8 cellular contexts compared by ENCODE assay signal in genomic region chr19:18388328-18389094, GRCh38. TPM values are rescaled to one million over a fixed set of nuclear protein-coding genes. Genes with fewer than 3 reads are reported as not detected.
DNase-seq lines count a peak whose midpoint lies in the region; ATAC-seq, FAIRE-seq and TF ChIP-seq lines count a peak whose summit lies in the region.

No MANE protein-coding gene starts in this region.

- H2BK120ac ChIP-seq in mesenchymal stem cell (ENCODE audit: low read depth, low read length), result peak overlapping the region; percentile 50

- peak overlapping the region; percentile 71 to 95 for H3K18ac ChIP-seq in mesenchymal stem cell (ENCODE audit: low read depth in 1 of 2, low read length in 2 of 2)

- peak overlapping the region; percentile 24 to 75 for H2BK12ac ChIP-seq in mesenchymal stem cell (ENCODE audit: low read length in 2 of 2)

- no peaks in the 10 kb centered on the region for H3K79me1 ChIP-seq in mesenchymal stem cell (replicated peaks; ENCODE audit: low read length, poor library complexity, severe bottlenecking)

- no peaks in the 10 kb centered on the region for H3K9me3 ChIP-seq in mesenchymal stem cell (ENCODE audit: control insufficient read depth, low read length)

- no peak overlapping the region for H2AFZ ChIP-seq in mesenchymal stem cell (ENCODE audit: low read depth, low read length)

- H3K14ac ChIP-seq in mesenchymal stem cell (ENCODE audit: low read length in 2 of 2), result peak overlapping the region in 1 of 2 experiments; percentile 90

- peak; percentile 87 for DNase-seq in GM18507 (ENCODE audit: extremely low spot score, insufficient read length, low read depth)
- peak; percentile 68 to 81 for DNase-seq in NCI-H446 (lab: John Stamatoyannopoulos, UW)
- DNase-seq in activated CD4-positive, alpha-beta T cell treated with anti-CD3 and anti-CD28 coated beads, Interleukin-2, amount 50 U/mL, for 4 hours, result peak; percentile 61 to 63
- DNase-seq in ecto neural progenitor cell (ENCODE audit: low spot score), result peak; percentile 92
- peak; percentile 57 for DNase-seq in mesenchymal stem cell
- peak; percentile 65 for DNase-seq in stimulated activated CD8-positive, alpha-beta memory T cell treated with anti-CD3 and anti-CD28 coated beads, Interleukin-12 subunit alpha, Interleukin-12 subunit beta, amount 100 ng/mL, for 4 hours (ENCODE audit: low read depth)

- H3K27ac ChIP-seq in 22Rv1, result peak overlapping the region; percentile 69
- H3K27ac ChIP-seq in mesenchymal stem cell (ENCODE audit: low read length, poor library complexity, severe bottlenecking), result peak overlapping the region; percentile 44

- peak overlapping the region; percentile 91 for H3K9ac ChIP-seq in mesenchymal stem cell (ENCODE audit: low read length)

- peak overlapping the region; percentile 68 to 78 for H3K4ac ChIP-seq in mesenchymal stem cell (ENCODE audit: low read depth in 1 of 2, low read length in 2 of 2)

- H3K4me2 ChIP-seq in mesenchymal stem cell (ENCODE audit: low read length, poor library complexity, severe bottlenecking), result peak overlapping the region; percentile 58

- peak overlapping the region; percentile 91 for H4K8ac ChIP-seq in mesenchymal stem cell (ENCODE audit: low read length)

- peak; percentile 90 for FAIRE-seq in GM18507 (lab: Jason Lieb, UNC)

- no peak overlapping the region for H3K23ac ChIP-seq in mesenchymal stem cell (ENCODE audit: low read length in 2 of 2)

- WGBS in mesenchymal stem cell, result 20% methylated on average over 69 of the region's 74 CpGs

- peak; percentile 72 for ATAC-seq in HG03097 (IDR thresholded peaks at IDR 0.05; ENCODE audit: low FRiP score, unreplicated experiment)

- H3K4me1 ChIP-seq in mesenchymal stem cell (ENCODE audit: control insufficient read depth, insufficient read depth, low read depth, low read length), result peaks cover 21% of the 10 kb centered on the region

- peak; percentile 99 for TF ChIP-seq CTCF in 22Rv1 (IDR thresholded peaks at IDR 0.05)

- no peak overlapping the region for H2BK5ac ChIP-seq in mesenchymal stem cell (ENCODE audit: low read depth, low read length, poor library complexity, severe bottlenecking)

- no peaks in the 10 kb centered on the region for H3K27me3 ChIP-seq in mesenchymal stem cell (ENCODE audit: control insufficient read depth in 1 of 2, insufficient read depth in 1 of 2, low read length in 2 of 2)

- H2BK15ac ChIP-seq in mesenchymal stem cell (ENCODE audit: low read depth, poor library complexity, severe bottlenecking), result peak overlapping the region; percentile 95

- peaks cover 16 to 40% of the 10 kb centered on the region in 2 experiments for H3K36me3 ChIP-seq in mesenchymal stem cell (ENCODE audit: control insufficient read depth in 1 of 2, insufficient read depth in 2 of 2, low read depth in 1 of 2, low read length in 2 of 2)

- peak overlapping the region; percentile 50 to 78 for H3K4me3 ChIP-seq in mesenchymal stem cell (ENCODE audit: insufficient read depth in 1 of 2, low read depth in 1 of 2, low read length in 2 of 2)

- peak overlapping the region; percentile 81 for H4K91ac ChIP-seq in mesenchymal stem cell (ENCODE audit: low read length)

- no peak overlapping the region for H2AK5ac ChIP-seq in mesenchymal stem cell (ENCODE audit: low read length, severe bottlenecking)

RNA-seq across cellular contexts. Expression of gene GDF15, which starts 2.6 kb away (rescaled TPM):
- 355 TPM for polyA plus RNA-seq in mesenchymal stem cell (2013, experiment 1 of 2)
- 348 TPM for polyA plus RNA-seq in mesenchymal stem cell (2013, experiment 2 of 2)

RNA-seq across cellular contexts. Expression of gene LRRC25, which starts 8.9 kb away (rescaled TPM):
- polyA plus RNA-seq in mesenchymal stem cell (2013, experiment 1 of 2), result 1.0 TPM
- 1.1 TPM for polyA plus RNA-seq in mesenchymal stem cell (2013, experiment 2 of 2)

RNA-seq across cellular contexts. Expression of gene SSBP4, which starts 30.7 kb away (rescaled TPM):
- 88.5 TPM for polyA plus RNA-seq in mesenchymal stem cell (2013, experiment 1 of 2)
- 97.4 TPM for polyA plus RNA-seq in mesenchymal stem cell (2013, experiment 2 of 2)

RNA-seq across cellular contexts. Expression of gene PGPEP1, which starts 48.1 kb away (rescaled TPM):
- 69.3 TPM for polyA plus RNA-seq in mesenchymal stem cell (2013, experiment 1 of 2)
- 64.4 TPM for polyA plus RNA-seq in mesenchymal stem cell (2013, experiment 2 of 2)

RNA-seq across cellular contexts. Expression of gene ISYNA1, which starts 49.4 kb away (rescaled TPM):
- 83.2 TPM for polyA plus RNA-seq in mesenchymal stem cell (2013, experiment 1 of 2)
- polyA plus RNA-seq in mesenchymal stem cell (2013, experiment 2 of 2), result 85.1 TPM

Comparison
In these comparisons a context has a peak if more than half of its experiments do, and no peak if none do; other contexts are left out.
1. Peak in every context shown above with its lines: DNase-seq, ATAC-seq, H3K4me3 ChIP-seq and H3K27ac ChIP-seq.